In the genomic region with DNA sequence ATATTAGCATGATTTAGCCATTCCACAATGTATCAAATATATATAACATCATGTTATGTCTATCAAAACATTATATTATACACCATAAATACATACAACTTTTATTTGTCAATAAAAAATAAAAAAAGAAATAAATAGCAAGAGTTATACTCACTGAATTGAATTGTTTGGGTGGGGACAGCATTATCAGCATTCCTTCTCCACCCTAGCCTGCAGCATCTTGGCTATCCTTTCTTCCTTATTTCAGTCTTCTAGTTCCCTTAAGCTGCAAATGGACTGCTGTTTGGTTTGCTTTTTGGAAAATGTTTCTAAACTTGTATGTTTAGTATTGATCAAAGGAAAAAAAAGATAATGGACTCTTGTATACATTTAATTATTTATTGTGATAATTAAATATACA, we compare ENCODE assay signal across 1 cellular context.
TF ChIP-seq lines count a peak whose summit lies in the region.

No MANE protein-coding gene starts in this region.

TF ChIP-seq in A549, 52 proteins besides CTCF, POLR2A, EP300 and RAD21 (continued from another document):
- TF ChIP-seq, protein P1, sequence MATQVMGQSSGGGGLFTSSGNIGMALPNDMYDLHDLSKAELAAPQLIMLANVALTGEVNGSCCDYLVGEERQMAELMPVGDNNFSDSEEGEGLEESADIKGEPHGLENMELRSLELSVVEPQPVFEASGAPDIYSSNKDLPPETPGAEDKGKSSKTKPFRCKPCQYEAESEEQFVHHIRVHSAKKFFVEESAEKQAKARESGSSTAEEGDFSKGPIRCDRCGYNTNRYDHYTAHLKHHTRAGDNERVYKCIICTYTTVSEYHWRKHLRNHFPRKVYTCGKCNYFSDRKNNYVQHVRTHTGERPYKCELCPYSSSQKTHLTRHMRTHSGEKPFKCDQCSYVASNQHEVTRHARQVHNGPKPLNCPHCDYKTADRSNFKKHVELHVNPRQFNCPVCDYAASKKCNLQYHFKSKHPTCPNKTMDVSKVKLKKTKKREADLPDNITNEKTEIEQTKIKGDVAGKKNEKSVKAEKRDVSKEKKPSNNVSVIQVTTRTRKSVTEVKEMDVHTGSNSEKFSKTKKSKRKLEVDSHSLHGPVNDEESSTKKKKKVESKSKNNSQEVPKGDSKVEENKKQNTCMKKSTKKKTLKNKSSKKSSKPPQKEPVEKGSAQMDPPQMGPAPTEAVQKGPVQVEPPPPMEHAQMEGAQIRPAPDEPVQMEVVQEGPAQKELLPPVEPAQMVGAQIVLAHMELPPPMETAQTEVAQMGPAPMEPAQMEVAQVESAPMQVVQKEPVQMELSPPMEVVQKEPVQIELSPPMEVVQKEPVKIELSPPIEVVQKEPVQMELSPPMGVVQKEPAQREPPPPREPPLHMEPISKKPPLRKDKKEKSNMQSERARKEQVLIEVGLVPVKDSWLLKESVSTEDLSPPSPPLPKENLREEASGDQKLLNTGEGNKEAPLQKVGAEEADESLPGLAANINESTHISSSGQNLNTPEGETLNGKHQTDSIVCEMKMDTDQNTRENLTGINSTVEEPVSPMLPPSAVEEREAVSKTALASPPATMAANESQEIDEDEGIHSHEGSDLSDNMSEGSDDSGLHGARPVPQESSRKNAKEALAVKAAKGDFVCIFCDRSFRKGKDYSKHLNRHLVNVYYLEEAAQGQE (IDR thresholded peaks at IDR 0.05): no peak
- TF ChIP-seq NFE2L2 (conservative IDR thresholded peaks at IDR 0.05; ENCODE audit: low read length) (no peak), FOSL2 (IDR thresholded peaks at IDR 0.05) (no peak), FOSL2 (CRISPR knock-in tag; IDR thresholded peaks at IDR 0.05) (no peak), CBX2 (IDR thresholded peaks at IDR 0.05; ENCODE audit: borderline replicate concordance, low read depth) (no peak), ZFP36 (IDR thresholded peaks at IDR 0.05; ENCODE audit: borderline replicate concordance, partially characterized antibody) (no peak), MYC (IDR thresholded peaks at IDR 0.05; ENCODE audit: borderline replicate concordance, low read length) (no peak)
